In genomic region chr7:40717242-40717641, GRCh38 we compare ENCODE assay signal across 8 cellular contexts.
DNase-seq lines count a peak whose midpoint lies in the region; ATAC-seq and TF ChIP-seq lines count a peak whose summit lies in the region.

No MANE protein-coding gene starts in this region.

- CTCF ChIA-PET in RWPE1 (lab: Yijun Ruan, JAX) = interaction anchor here (0.6 to 0.7 kb wide), 2 partner anchors 16 to 123 kb away, joined by 3 read pairs; no protein-coding TSS in a partner anchor

- H3K4me3 ChIP-seq in fibroblast of mammary gland (ENCODE audit: control insufficient read depth, low read depth, low read length) = no peak overlapping the region

- DNase-seq in AG08395 (ENCODE audit: low spot score) (peak; percentile 31), RWPE1 (ENCODE audit: low spot score) (peak; percentile 83), fibroblast of mammary gland (ENCODE audit: low read depth) (peak; percentile 94), progenitor cell of endocrine pancreas (ENCODE audit: low spot score, unreplicated experiment) (no peak), HuH-7 (ENCODE audit: low spot score) (no peak), omental fat pad (ENCODE audit: low spot score) (no peak)

- H3K9me3 Mint-ChIP-seq in progenitor cell of endocrine pancreas (ENCODE audit: low read depth) = no peaks in the 10 kb centered on the region

- H3K4me1 Mint-ChIP-seq in progenitor cell of endocrine pancreas (ENCODE audit: low read depth) = peaks cover 7% of the 10 kb centered on the region

- H3K36me3 Mint-ChIP-seq in progenitor cell of endocrine pancreas (ENCODE audit: insufficient read depth) = no peaks in the 10 kb centered on the region

- H3K27me3 Mint-ChIP-seq in progenitor cell of endocrine pancreas = no peaks in the 10 kb centered on the region

- ATAC-seq in GM18867 (IDR thresholded peaks at IDR 0.05; ENCODE audit: unreplicated experiment) (peak; percentile 92), HG03457 (IDR thresholded peaks at IDR 0.05; ENCODE audit: unreplicated experiment) (peak; percentile 71), omental fat pad (ENCODE audit: low FRiP score) (no peak)

- peak overlapping the region; percentile 69 for H3K27ac ChIP-seq in RWPE1

- POLR2A ChIA-PET in RWPE1 (lab: Yijun Ruan, JAX; ENCODE audit: low non-redundant PET) = no interaction called here

- TF ChIP-seq CTCF in RWPE1 (conservative IDR thresholded peaks at IDR 0.05; ENCODE audit: low read depth) = no peak
- TF ChIP-seq CTCF in fibroblast of mammary gland (conservative IDR thresholded peaks at IDR 0.05; ENCODE audit: control insufficient read depth, insufficient read depth, low read depth, low read length) = no peak
- no peak for TF ChIP-seq CTCF in progenitor cell of endocrine pancreas (IDR thresholded peaks at IDR 0.05; ENCODE audit: unreplicated experiment)
- no peak for TF ChIP-seq CTCF in omental fat pad (IDR thresholded peaks at IDR 0.05)

- peak overlapping the region; percentile 2 for H3K4me3 Mint-ChIP-seq in progenitor cell of endocrine pancreas (ENCODE audit: low read depth)

- H3K27ac Mint-ChIP-seq in progenitor cell of endocrine pancreas = peak overlapping the region; percentile 70

Comparison
In these comparisons a context has a peak if more than half of its experiments do, and no peak if none do; other contexts are left out.
1. DNase-seq: peak in AG08395 (single experiment), RWPE1 (single experiment) and fibroblast of mammary gland (single experiment); none in progenitor cell of endocrine pancreas (single experiment), HuH-7 (single experiment) and omental fat pad (single experiment).